Comparison of ENCODE assay signal across 8 cellular contexts in genomic region chr6:128112494-128112893, GRCh38.
DNase-seq lines count a peak whose midpoint lies in the region; ATAC-seq and FAIRE-seq lines count a peak whose summit lies in the region.
"Had no signal": no experiment of that assay in that cellular context is flagged by ENCODE, and none has a peak within 500 bp of the region (broad histone marks: within the 10 kb centered on the region; RNA-seq: fewer than 3 reads in every experiment).

No MANE protein-coding gene starts in this region.

- no peaks in the 10 kb centered on the region for H3K36me3 ChIP-seq in endocrine pancreas (ENCODE audit: control insufficient read depth, insufficient read depth, low read length)
- peaks cover 0 to 4% of the 10 kb centered on the region in 2 donors for H3K36me3 ChIP-seq in small intestine (ENCODE audit: control insufficient read depth in 2 of 2, insufficient read depth in 2 of 2, low read length in 2 of 2)

- peak overlapping the region in 1 of 2 donors; percentile 41 for H3K27ac ChIP-seq in small intestine (ENCODE audit: low read depth in 1 of 2, low read length in 1 of 2)

- no peak for FAIRE-seq in small intestine (lab: Jason Lieb, UNC)
- FAIRE-seq: K562 had no signal

- H3K27me3 ChIP-seq in endocrine pancreas (ENCODE audit: control insufficient read depth, insufficient read depth, low read length) = no peaks in the 10 kb centered on the region
- H3K27me3 ChIP-seq in small intestine (ENCODE audit: control insufficient read depth in 2 of 2, insufficient read depth in 2 of 2, low read length in 2 of 2) = no peaks in the 10 kb centered on the region

- H3K9ac ChIP-seq in endocrine pancreas (ENCODE audit: control insufficient read depth, insufficient read depth, low read length) = no peak overlapping the region

- peak overlapping the region; percentile 64 for H3K4me3 ChIP-seq in endocrine pancreas (ENCODE audit: control insufficient read depth, insufficient read depth, low read length)
- H3K4me3 ChIP-seq in small intestine (ENCODE audit: low read depth in 1 of 2, low read length in 2 of 2) = peak overlapping the region in 1 of 2 donors; percentile 19
- H3K4me3 ChIP-seq: K562 had no signal

- DNase-seq in small intestine (peak; percentile 57), germinal center (ENCODE audit: low spot score) (no peak), hypothalamus (lab: John Stamatoyannopoulos, UW) (no peak)

- peak; percentile 84 for ATAC-seq in GM19324 (IDR thresholded peaks at IDR 0.05; ENCODE audit: low FRiP score, unreplicated experiment)
- ATAC-seq in HG03558 (IDR thresholded peaks at IDR 0.05; ENCODE audit: extremely low read depth, unreplicated experiment) = peak; percentile 79
- ATAC-seq in HG02870 (IDR thresholded peaks at IDR 0.05; ENCODE audit: unreplicated experiment) = no peak
- ATAC-seq: K562 had no signal

- H3K9me3 ChIP-seq in endocrine pancreas (ENCODE audit: control insufficient read depth, low read length) (no peaks in the 10 kb centered on the region), small intestine (ENCODE audit: control insufficient read depth, low read depth) (no peaks in the 10 kb centered on the region)

- no peaks in the 10 kb centered on the region for H3K4me1 ChIP-seq in endocrine pancreas (ENCODE audit: control insufficient read depth, insufficient read depth, low read length)
- no peaks in the 10 kb centered on the region for H3K4me1 ChIP-seq in small intestine (ENCODE audit: control insufficient read depth in 2 of 2, insufficient read depth in 1 of 2, low read depth in 1 of 2, low read length in 1 of 2)

- 5 to 20% (median 17%) methylated on average over 2 of the region's 2 CpGs for WGBS in small intestine, 3 donors
